In the genomic region with DNA sequence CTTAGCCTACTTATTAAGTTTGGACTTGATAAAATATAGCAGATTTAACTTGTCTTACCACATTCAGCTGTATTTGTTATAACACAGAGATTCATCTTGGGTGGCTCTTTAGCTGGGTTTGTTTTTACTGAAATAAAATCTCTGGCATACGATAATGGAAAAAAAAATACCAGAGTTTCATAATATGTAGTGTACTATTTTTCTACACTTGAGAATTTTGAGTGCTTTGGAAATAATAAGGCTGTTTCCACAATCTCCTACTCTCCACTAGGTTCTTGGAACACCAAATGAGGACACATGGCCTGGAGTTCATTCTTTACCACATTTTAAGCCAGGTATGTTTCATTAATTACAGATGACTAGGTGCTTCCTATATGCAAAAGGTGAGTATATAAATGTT, we compare ENCODE assay signal across 16 cellular contexts.
"Had no signal": no experiment of that assay in that cellular context is flagged by ENCODE, and none has a peak within 500 bp of the region (broad histone marks: within the 10 kb centered on the region; RNA-seq: fewer than 3 reads in every experiment).

No MANE protein-coding gene starts in this region.

- H3K9me3 ChIP-seq: neutrophil, SK-N-SH had no signal

- H3K36me3 ChIP-seq: neutrophil had no signal

- H3K27ac ChIP-seq: dorsolateral prefrontal cortex, neutrophil had no signal

- ATAC-seq: natural killer cell had no signal

- DNase-seq: activated CD4-positive, CD25-positive, alpha-beta regulatory T cell treated with anti-CD3 and anti-CD28 coated beads, Interleukin-2, amount 50 U/mL, for 72 hours; activated naive CD4-positive, alpha-beta T cell; activated naive CD8-positive, alpha-beta T cell treated with anti-CD3 and anti-CD28 coated beads, Interleukin-2, amount 10 ng/mL, durations not matched to agents 7 days and 5 days; activated T-cell treated with anti-CD3 and anti-CD28 coated beads for 4 hours; anterior cingulate cortex; dorsolateral prefrontal cortex; endodermal cell; erythroblast; mesendoderm; natural killer cell; SK-N-SH; small intestine; stimulated activated CD4-positive, alpha-beta T cell treated with anti-CD3 and anti-CD28 coated beads, Interleukin-4, amount 100 ng/mL, for 24 hours; stimulated activated naive CD4-positive, alpha-beta T cell; substantia nigra had no signal

- H3K27me3 ChIP-seq: dorsolateral prefrontal cortex, neutrophil had no signal

- H3K4me3 ChIP-seq: dorsolateral prefrontal cortex had no signal
